In the genomic region with DNA sequence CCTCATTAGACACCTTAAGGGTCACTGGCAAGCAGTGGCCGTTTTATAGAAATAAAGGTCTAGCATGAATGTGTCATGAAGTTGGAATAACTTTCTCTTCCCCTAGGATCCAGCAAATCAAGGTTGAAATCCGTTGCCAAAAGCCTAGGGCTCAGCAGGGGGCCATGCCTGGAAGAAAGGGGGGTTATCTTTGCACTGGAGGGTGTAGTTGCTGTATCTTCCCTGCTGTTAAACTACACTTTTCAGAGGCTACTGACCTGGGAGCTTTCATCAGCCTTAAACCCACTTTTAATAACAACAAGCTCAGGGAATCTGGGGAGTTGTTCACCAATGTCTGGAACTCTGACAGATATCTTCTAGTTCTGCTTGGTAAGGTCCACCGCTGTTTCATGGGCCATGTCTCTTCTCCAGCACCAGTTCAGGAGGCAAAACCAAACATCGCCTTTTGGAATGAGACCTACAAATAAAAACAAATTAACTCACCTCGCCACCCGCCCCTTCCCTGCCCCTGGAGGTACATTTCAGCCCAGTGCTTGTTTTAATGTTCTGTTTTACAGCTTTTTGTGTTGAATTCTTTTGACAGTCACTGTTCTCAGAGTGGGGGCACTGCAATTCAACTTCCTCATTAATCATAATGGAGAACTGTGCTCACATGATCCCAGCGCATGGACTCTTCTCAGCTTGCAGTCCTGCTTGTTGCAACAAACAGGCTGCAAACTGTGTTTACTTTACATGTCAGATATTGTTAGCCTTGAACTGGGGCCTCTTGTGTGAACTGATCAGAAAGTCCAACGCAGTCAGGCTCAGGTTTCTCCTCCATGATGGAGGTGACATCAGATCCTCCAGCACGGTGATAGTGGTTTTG, we compare ENCODE assay signal across 1 cellular context.
TF ChIP-seq lines count a peak whose summit lies in the region.

No MANE protein-coding gene starts in this region.

TF ChIP-seq in HEK293, 187 proteins besides CTCF, POLR2A, EP300 and RAD21 (continued from another document):
- TF ChIP-seq PRDM10 (tag by site-specific recombination; IDR thresholded peaks at IDR 0.05) (peak; percentile 73), ZNF561 (tag by site-specific recombination; IDR thresholded peaks at IDR 0.05; ENCODE audit: borderline replicate concordance) (peak; percentile 94), ZNF792 (tag by site-specific recombination; IDR thresholded peaks at IDR 0.05) (no peak), ZNF701 (tag by site-specific recombination; IDR thresholded peaks at IDR 0.05) (no peak), ZNF514 (tag by site-specific recombination; IDR thresholded peaks at IDR 0.05) (no peak), SALL2 (tag by site-specific recombination; IDR thresholded peaks at IDR 0.05; ENCODE audit: borderline replicate concordance) (no peak), HOXC10 (CRISPR knock-in tag; IDR thresholded peaks at IDR 0.05) (no peak), ZNF555 (tag by site-specific recombination; conservative IDR thresholded peaks at IDR 0.05) (no peak), ZNF16 (tag by site-specific recombination; IDR thresholded peaks at IDR 0.05; ENCODE audit: low read depth) (no peak), FEZF1 (tag by site-specific recombination; IDR thresholded peaks at IDR 0.05) (peak; percentile 95), ZNF548 (tag by site-specific recombination; IDR thresholded peaks at IDR 0.05) (no peak)
